ENCODE assay signal across 8 cellular contexts in the genomic region with DNA sequence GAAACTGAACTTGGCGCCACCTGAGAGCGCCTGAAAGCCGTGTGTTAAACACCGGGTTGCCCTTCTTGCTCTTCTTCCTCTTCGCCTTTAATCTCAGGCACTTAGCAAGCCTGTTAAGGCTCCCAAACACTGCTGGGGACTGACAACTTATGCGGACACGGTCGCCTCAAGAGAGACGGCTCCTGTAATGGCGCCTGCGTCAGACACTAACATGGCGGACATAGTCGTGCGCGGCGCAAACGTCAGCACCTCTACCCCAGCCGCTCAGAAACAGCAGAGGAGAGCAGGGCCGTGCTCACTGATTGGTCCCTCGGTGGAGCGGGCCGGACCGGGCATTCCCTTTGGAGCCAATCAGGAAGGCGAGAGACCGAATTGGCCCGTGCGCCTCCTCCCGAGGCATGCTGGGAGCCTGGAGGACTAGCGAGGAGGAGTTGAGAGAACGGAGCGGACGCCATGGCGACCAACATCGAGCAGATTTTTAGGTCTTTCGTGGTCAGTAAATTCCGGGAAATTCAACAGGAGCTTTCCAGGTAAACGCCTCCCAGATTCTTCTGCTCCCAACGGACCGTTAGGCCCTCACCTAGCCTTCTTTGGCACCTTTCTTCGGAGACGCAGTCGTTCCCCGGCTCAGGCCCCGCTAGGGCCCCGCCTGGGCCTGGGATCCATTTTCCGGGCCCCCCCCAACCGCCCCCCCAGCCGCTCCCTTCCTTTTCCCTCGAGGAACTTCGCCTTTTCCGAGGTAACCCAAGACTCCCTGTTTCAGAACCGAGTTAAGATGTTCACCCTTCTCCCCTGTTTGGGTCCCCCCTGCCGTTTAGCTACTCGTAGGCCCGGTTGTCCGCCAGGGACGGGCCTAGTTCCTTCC. TPM values are rescaled to one million over a fixed set of nuclear protein-coding genes. Genes with fewer than 3 reads are reported as not detected.
DNase-seq lines count a peak whose midpoint lies in the region; ATAC-seq and FAIRE-seq lines count a peak whose summit lies in the region.

A gene with protein sequence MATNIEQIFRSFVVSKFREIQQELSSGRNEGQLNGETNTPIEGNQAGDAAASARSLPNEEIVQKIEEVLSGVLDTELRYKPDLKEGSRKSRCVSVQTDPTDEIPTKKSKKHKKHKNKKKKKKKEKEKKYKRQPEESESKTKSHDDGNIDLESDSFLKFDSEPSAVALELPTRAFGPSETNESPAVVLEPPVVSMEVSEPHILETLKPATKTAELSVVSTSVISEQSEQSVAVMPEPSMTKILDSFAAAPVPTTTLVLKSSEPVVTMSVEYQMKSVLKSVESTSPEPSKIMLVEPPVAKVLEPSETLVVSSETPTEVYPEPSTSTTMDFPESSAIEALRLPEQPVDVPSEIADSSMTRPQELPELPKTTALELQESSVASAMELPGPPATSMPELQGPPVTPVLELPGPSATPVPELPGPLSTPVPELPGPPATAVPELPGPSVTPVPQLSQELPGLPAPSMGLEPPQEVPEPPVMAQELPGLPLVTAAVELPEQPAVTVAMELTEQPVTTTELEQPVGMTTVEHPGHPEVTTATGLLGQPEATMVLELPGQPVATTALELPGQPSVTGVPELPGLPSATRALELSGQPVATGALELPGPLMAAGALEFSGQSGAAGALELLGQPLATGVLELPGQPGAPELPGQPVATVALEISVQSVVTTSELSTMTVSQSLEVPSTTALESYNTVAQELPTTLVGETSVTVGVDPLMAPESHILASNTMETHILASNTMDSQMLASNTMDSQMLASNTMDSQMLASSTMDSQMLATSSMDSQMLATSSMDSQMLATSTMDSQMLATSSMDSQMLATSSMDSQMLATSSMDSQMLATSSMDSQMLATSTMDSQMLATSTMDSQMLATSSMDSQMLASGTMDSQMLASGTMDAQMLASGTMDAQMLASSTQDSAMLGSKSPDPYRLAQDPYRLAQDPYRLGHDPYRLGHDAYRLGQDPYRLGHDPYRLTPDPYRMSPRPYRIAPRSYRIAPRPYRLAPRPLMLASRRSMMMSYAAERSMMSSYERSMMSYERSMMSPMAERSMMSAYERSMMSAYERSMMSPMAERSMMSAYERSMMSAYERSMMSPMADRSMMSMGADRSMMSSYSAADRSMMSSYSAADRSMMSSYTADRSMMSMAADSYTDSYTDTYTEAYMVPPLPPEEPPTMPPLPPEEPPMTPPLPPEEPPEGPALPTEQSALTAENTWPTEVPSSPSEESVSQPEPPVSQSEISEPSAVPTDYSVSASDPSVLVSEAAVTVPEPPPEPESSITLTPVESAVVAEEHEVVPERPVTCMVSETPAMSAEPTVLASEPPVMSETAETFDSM (N-terminal part only) (plus strand): TSS at position 399 of the 865 bp plus-strand sequence. CDS start 55 bp downstream, at position 454.

- peaks cover 9 to 55% of the 10 kb centered on the region in 2 donors for H3K36me3 Mint-ChIP-seq in activated T-cell treated with anti-CD3 and anti-CD28 coated beads, Interleukin-2, amount 50 U/mL, for 72 hours (ENCODE audit: insufficient read depth in 2 of 2)

- peak within 1 kb of the TSS; percentile 88 to 94 for H3K4me3 ChIP-seq in muscle layer of colon (ENCODE audit: low read depth in 1 of 2, low read length in 2 of 2)

- H3K36me3 ChIP-seq in KOPT-K1 (ENCODE audit: insufficient read depth, low read length) = peaks cover 44% of the 10 kb centered on the region
- H3K36me3 ChIP-seq in muscle layer of colon (ENCODE audit: insufficient read depth, low read length) = peaks cover 13% of the 10 kb centered on the region

- peak within 1 kb of the TSS; percentile 100 for H3K27ac ChIP-seq in KOPT-K1 (ENCODE audit: low read depth, low read length, poor library complexity, severe bottlenecking)
- peak within 1 kb of the TSS; percentile 97 for H3K27ac ChIP-seq in muscle layer of colon (ENCODE audit: low read depth, low read length)

- H3K27me3 Mint-ChIP-seq in activated T-cell treated with anti-CD3 and anti-CD28 coated beads, Interleukin-2, amount 50 U/mL, for 72 hours (ENCODE audit: low read depth) = no peaks in the 10 kb centered on the region

- H3K9me3 ChIP-seq in KOPT-K1 (ENCODE audit: insufficient read depth, low read length, poor library complexity, severe bottlenecking) (no peaks in the 10 kb centered on the region), muscle layer of colon (ENCODE audit: low read length) (no peaks in the 10 kb centered on the region)

- H3K4me1 ChIP-seq in muscle layer of colon (ENCODE audit: insufficient read depth, low read length) = peaks cover 26% of the 10 kb centered on the region

- H3K4me1 Mint-ChIP-seq in activated T-cell treated with anti-CD3 and anti-CD28 coated beads, Interleukin-2, amount 50 U/mL, for 72 hours (ENCODE audit: low read depth) = peaks cover 55% of the 10 kb centered on the region

- peak; percentile 89 for FAIRE-seq in RCC 7860 (lab: Jason Lieb, UNC)

- peak within 1 kb of the TSS; percentile 96 to 100 for H3K4me3 Mint-ChIP-seq in activated T-cell treated with anti-CD3 and anti-CD28 coated beads, Interleukin-2, amount 50 U/mL, for 72 hours

- H3K9me3 Mint-ChIP-seq in activated T-cell treated with anti-CD3 and anti-CD28 coated beads, Interleukin-2, amount 50 U/mL, for 72 hours = no peaks in the 10 kb centered on the region

- H3K27me3 ChIP-seq in muscle layer of colon (ENCODE audit: control insufficient read depth in 1 of 2, insufficient read depth in 2 of 2, low read length in 2 of 2) = no peaks in the 10 kb centered on the region

- peak within 1 kb of the TSS; percentile 98 for H3K27ac Mint-ChIP-seq in activated T-cell treated with anti-CD3 and anti-CD28 coated beads, Interleukin-2, amount 50 U/mL, for 72 hours

- ATAC-seq in GM21786 (IDR thresholded peaks at IDR 0.05; ENCODE audit: unreplicated experiment) = peak; percentile 92
- ATAC-seq in activated T-cell treated with anti-CD3 and anti-CD28 coated beads, Interleukin-2, amount 50 U/mL, for 72 hours (replicated peaks in 1 of 2) = peak; percentile 94
- peak; percentile 99 for ATAC-seq in esophagus mucosa

- peak; percentile 98 for DNase-seq in DMS79 (lab: John Stamatoyannopoulos, UW)
- peak; percentile 97 for DNase-seq in RCC 7860 (ENCODE audit: low spot score)
- peak; percentile 96 to 99 for DNase-seq in activated T-cell treated with anti-CD3 and anti-CD28 coated beads, Interleukin-2, amount 50 U/mL, for 72 hours
- peak; percentile 91 for DNase-seq in stimulated activated CD8-positive, alpha-beta memory T cell treated with anti-CD3 and anti-CD28 coated beads, Interleukin-7, amount 100 ng/mL, for 24 hours (ENCODE audit: low read depth)

- peak within 1 kb of the TSS; percentile 93 for H3K9ac ChIP-seq in muscle layer of colon (ENCODE audit: low read length)

RNA-seq across cellular contexts. Expression of the gene that starts here (rescaled TPM):
- total RNA-seq in activated T-cell treated with anti-CD3 and anti-CD28 coated beads, Interleukin-2, amount 50 U/mL, for 72 hours = 100 to 1,000 TPM; 271 to 282 TPM
- 129 TPM for total RNA-seq in esophagus mucosa

Comparison
In these comparisons a context has a peak if more than half of its experiments do, and no peak if none do; other contexts are left out.
1. Peak in every context shown above with its lines: DNase-seq, ATAC-seq, H3K4me3 ChIP-seq and H3K27ac ChIP-seq.